In genomic region chr14:65959563-65960024, GRCh38 we compare ENCODE assay signal across 14 cellular contexts.
A peak's percentile ranks its signal among the peaks of the same experiment; 100 is the strongest.
DNase-seq lines count a peak whose midpoint lies in the region; ATAC-seq and TF ChIP-seq lines count a peak whose summit lies in the region.
"Had no signal": no experiment of that assay in that cellular context is flagged by ENCODE, and none has a peak within 500 bp of the region (broad histone marks: within the 10 kb centered on the region; RNA-seq: fewer than 3 reads in every experiment).

No MANE protein-coding gene starts in this region.

- H3K4me1 Mint-ChIP-seq in CD4-positive, alpha-beta T cell (ENCODE audit: low read depth) = peaks cover 26% of the 10 kb centered on the region
- H3K4me1 Mint-ChIP-seq in brain = peaks cover 21% of the 10 kb centered on the region

- intact Hi-C loops in CD4-positive, alpha-beta T cell (cut with DNase I, micrococcal nuclease) = loop anchor here (1.0 to 10.0 kb wide), 7 partner anchors 108 to 795 kb away; no protein-coding TSS in a partner anchor
- intact Hi-C loops in ovary (cut with DNase I) = no loop called here

- POLR2A ChIA-PET in CD4-positive, alpha-beta T cell (lab: Charles Lee) = interaction anchor here (1.0 to 3.8 kb wide), 4 partner anchors 98 to 544 kb away, joined by 5 to 32 read pairs (median 6); no protein-coding TSS in a partner anchor

- ATAC-seq in CD4-positive, alpha-beta T cell (ENCODE audit: poor library complexity) = no peak
- ATAC-seq in GM19043 (IDR thresholded peaks at IDR 0.05; ENCODE audit: low read depth, unreplicated experiment) (peak; percentile 86), HG03097 (IDR thresholded peaks at IDR 0.05; ENCODE audit: low FRiP score, unreplicated experiment) (peak; percentile 75)

- no peak overlapping the region for H3K4me3 Mint-ChIP-seq in CD4-positive, alpha-beta T cell
- H3K4me3 Mint-ChIP-seq in brain = no peak overlapping the region
- H3K4me3 Mint-ChIP-seq: CD8-positive, alpha-beta memory T cell; naive B cell had no signal

- no peak for TF ChIP-seq POLR2A in ovary (IDR thresholded peaks at IDR 0.05)

- peak; percentile 55 for TF ChIP-seq CTCF in CD4-positive, alpha-beta T cell (IDR thresholded peaks at IDR 0.05)
- peak; percentile 23 to 61 for TF ChIP-seq CTCF in brain (conservative IDR thresholded peaks at IDR 0.05)
- TF ChIP-seq CTCF in ovary (IDR thresholded peaks at IDR 0.05) = no peak

- no peaks in the 10 kb centered on the region for H3K9me3 ChIP-seq in CD4-positive, alpha-beta T cell (ENCODE audit: control insufficient read depth, low read length)
- H3K9me3 ChIP-seq in ovary = no peaks in the 10 kb centered on the region
- H3K9me3 ChIP-seq: upper lobe of right lung had no signal

- no peaks in the 10 kb centered on the region for H3K27me3 Mint-ChIP-seq in CD4-positive, alpha-beta T cell
- peaks cover 11% of the 10 kb centered on the region for H3K27me3 Mint-ChIP-seq in brain

- no peak for DNase-seq in CD4-positive, alpha-beta T cell
- DNase-seq in NCI-H2227 treated with DMSO at 0.1 percent for 48 hours (lab: John Stamatoyannopoulos, UW) (no peak), NCI-H446 (lab: John Stamatoyannopoulos, UW) (no peak), NCI-H345 treated with DMSO at 0.1 percent for 48 hours (lab: John Stamatoyannopoulos, UW; ENCODE audit: unreplicated experiment) (no peak), ovary (no peak)
- DNase-seq: activated CD4-positive, alpha-beta T cell treated with anti-CD3 and anti-CD28 coated beads, Interleukin-2, amount 50 U/mL, for 4 hours; islet precursor cell; upper lobe of right lung had no signal

- no peaks in the 10 kb centered on the region for H3K27me3 ChIP-seq in CD4-positive, alpha-beta T cell (ENCODE audit: control insufficient read depth, insufficient read depth, low read length)
- no peaks in the 10 kb centered on the region for H3K27me3 ChIP-seq in ovary

- TF ChIP-seq EP300 in ovary (IDR thresholded peaks at IDR 0.05) = no peak

- no peak overlapping the region for H3K27ac ChIP-seq in CD4-positive, alpha-beta T cell (ENCODE audit: low read depth, low read length)
- no peak overlapping the region for H3K27ac ChIP-seq in ovary
- H3K27ac ChIP-seq: skin epidermis, upper lobe of right lung had no signal

- WGBS in ovary, 3 donors = 72 to 81% (median 78%) methylated on average over 2 of the region's 2 CpGs

- H3K4me1 ChIP-seq in ovary (ENCODE audit: insufficient read depth) = no peaks in the 10 kb centered on the region
- H3K4me1 ChIP-seq: upper lobe of right lung had no signal

- H3K36me3 ChIP-seq in ovary = no peaks in the 10 kb centered on the region
- H3K36me3 ChIP-seq: upper lobe of right lung had no signal

- no peak overlapping the region for H3K27ac Mint-ChIP-seq in CD4-positive, alpha-beta T cell
- peak overlapping the region in 1 of 5 experiments; percentile 19 for H3K27ac Mint-ChIP-seq in brain
- H3K27ac Mint-ChIP-seq: CD8-positive, alpha-beta memory T cell had no signal

- CTCF ChIA-PET in CD4-positive, alpha-beta T cell (lab: Charles Lee) = interaction anchor here (1.2 to 2.9 kb wide), 8 partner anchors 9 to 795 kb away, joined by 3 to 13 read pairs (median 6); partner anchors contain the start of gene FUT8

- H3K9me3 Mint-ChIP-seq in CD4-positive, alpha-beta T cell = no peaks in the 10 kb centered on the region
- no peaks in the 10 kb centered on the region for H3K9me3 Mint-ChIP-seq in brain
- H3K9me3 Mint-ChIP-seq: CD8-positive, alpha-beta memory T cell; naive B cell had no signal

- no peaks in the 10 kb centered on the region for H3K36me3 Mint-ChIP-seq in CD4-positive, alpha-beta T cell (ENCODE audit: low read depth)
- no peaks in the 10 kb centered on the region for H3K36me3 Mint-ChIP-seq in brain
- H3K36me3 Mint-ChIP-seq: CD8-positive, alpha-beta memory T cell; naive B cell had no signal

- H3K4me3 ChIP-seq in ovary = no peak overlapping the region
- H3K4me3 ChIP-seq: skin epidermis, upper lobe of right lung had no signal

Comparison
In these comparisons a context has a peak if more than half of its experiments do, and no peak if none do; other contexts are left out.
1. CTCF ChIP-seq: peak in CD4-positive, alpha-beta T cell (single experiment) and brain (2 of 2); none in ovary (0 of 3).
2. intact Hi-C loops: an anchor here in CD4-positive, alpha-beta T cell (1.0 to 10.0 kb wide); none called in ovary.